In the genomic region with DNA sequence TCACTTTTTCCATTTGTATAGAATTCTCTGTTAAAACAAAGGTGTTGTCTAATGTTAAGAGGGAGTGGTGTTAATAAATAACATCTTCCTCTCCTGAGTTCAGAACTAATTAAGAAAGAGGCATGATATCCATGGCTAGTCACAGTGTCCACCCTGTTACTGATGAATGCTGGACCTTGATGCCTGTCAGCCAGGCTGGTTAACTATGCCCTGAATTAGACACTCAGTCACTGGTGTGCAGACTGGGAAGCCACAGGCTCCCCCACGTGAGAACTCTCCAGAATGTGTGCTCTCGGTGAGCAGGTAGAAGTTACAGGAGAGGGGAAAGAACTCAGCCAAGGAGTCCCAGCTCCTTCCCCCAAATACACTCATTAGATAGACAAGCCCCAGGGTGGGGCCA, we compare ENCODE assay signal across 16 cellular contexts. TPM values are rescaled to one million over a fixed set of nuclear protein-coding genes. Genes with fewer than 3 reads are reported as not detected.
"Had no signal": no experiment of that assay in that cellular context is flagged by ENCODE, and none has a peak within 500 bp of the region (broad histone marks: within the 10 kb centered on the region; RNA-seq: fewer than 3 reads in every experiment).

No MANE protein-coding gene starts in this region.

- H3K27me3 ChIP-seq: breast epithelium, dorsolateral prefrontal cortex, esophagus muscularis mucosa, neural progenitor cell, upper lobe of left lung had no signal

- H3K9me3 ChIP-seq: breast epithelium, esophagus muscularis mucosa, upper lobe of left lung had no signal

- H2AFZ ChIP-seq: neural progenitor cell had no signal

- H3K9ac ChIP-seq: neural progenitor cell had no signal

- H3K4me1 ChIP-seq: breast epithelium, esophagus muscularis mucosa had no signal

- DNase-seq: activated CD4-positive, alpha-beta memory T cell treated with anti-CD3 and anti-CD28 coated beads, Interleukin-2, amount 10 ng/mL, durations not matched to agents 7 days and 5 days; activated gamma-delta T cell; activated T-cell treated with anti-CD3 and anti-CD28 coated beads, Interleukin-2, amount 50 U/mL, for 48 hours; dorsolateral prefrontal cortex; left ventricle myocardium inferior; mesendoderm; posterior cingulate gyrus; right cardiac atrium; stimulated activated naive CD4-positive, alpha-beta T cell; substantia nigra; upper lobe of left lung had no signal

- H3K27ac ChIP-seq: breast epithelium, esophagus muscularis mucosa, left ventricle myocardium inferior, neural progenitor cell had no signal

- H3K36me3 ChIP-seq: breast epithelium, esophagus muscularis mucosa, left ventricle myocardium inferior, neural progenitor cell, upper lobe of left lung had no signal

- ATAC-seq: right cardiac atrium had no signal

- H3K4me2 ChIP-seq: neural progenitor cell had no signal

- H3K4me3 ChIP-seq: breast epithelium, esophagus muscularis mucosa, left ventricle myocardium inferior, neural progenitor cell, upper lobe of left lung had no signal

RNA-seq across cellular contexts. Expression of a gene that starts 56.1 kb away (rescaled TPM):
- total RNA-seq: activated CD4-positive, alpha-beta memory T cell treated with anti-CD3 and anti-CD28 coated beads, Interleukin-2, amount 10 ng/mL, durations not matched to agents 7 days and 5 days; breast epithelium; cerebellum; dorsolateral prefrontal cortex; esophagus muscularis mucosa; fibroblast of villous mesenchyme; left ventricle myocardium inferior; right cardiac atrium; upper lobe of left lung had no signal
